Comparison of ENCODE assay signal across 20 cellular contexts in genomic region chr9:14018061-14018460, GRCh38.
DNase-seq lines count a peak whose midpoint lies in the region; ATAC-seq and TF ChIP-seq lines count a peak whose summit lies in the region.
"Had no signal": no experiment of that assay in that cellular context is flagged by ENCODE, and none has a peak within 500 bp of the region (broad histone marks: within the 10 kb centered on the region; RNA-seq: fewer than 3 reads in every experiment).

No MANE protein-coding gene starts in this region.

- H3K36me3 ChIP-seq in mesenchymal stem cell (ENCODE audit: control insufficient read depth in 1 of 2, insufficient read depth in 2 of 2, low read depth in 1 of 2, low read length in 2 of 2) = no peaks in the 10 kb centered on the region
- H3K36me3 ChIP-seq: ovary had no signal

- WGBS in mesenchymal stem cell = 80% methylated on average over 1 of the region's 2 CpGs

- POLR2A ChIA-PET in RWPE1 (lab: Yijun Ruan, JAX; ENCODE audit: low non-redundant PET) = no interaction called here

- H3K27me3 ChIP-seq in mesenchymal stem cell (ENCODE audit: control insufficient read depth in 1 of 2, insufficient read depth in 1 of 2, low read length in 2 of 2) = peaks cover 3 to 13% of the 10 kb centered on the region in 2 experiments
- H3K27me3 ChIP-seq: ovary had no signal

- no peak overlapping the region for H3K23ac ChIP-seq in mesenchymal stem cell (ENCODE audit: low read length in 2 of 2)

- H3K27ac ChIP-seq in RWPE1 = no peak overlapping the region
- H3K27ac ChIP-seq in epithelial cell of prostate = no peak overlapping the region
- H3K27ac ChIP-seq in mesenchymal stem cell (ENCODE audit: low read length, poor library complexity, severe bottlenecking) = no peak overlapping the region
- H3K27ac ChIP-seq: ovary had no signal

- no peak overlapping the region for H3K4me2 ChIP-seq in mesenchymal stem cell (ENCODE audit: low read length, poor library complexity, severe bottlenecking)
- H3K4me2 ChIP-seq: smooth muscle cell had no signal

- no peak overlapping the region for H3K14ac ChIP-seq in mesenchymal stem cell (ENCODE audit: low read length in 2 of 2)

- no peak overlapping the region for H4K91ac ChIP-seq in mesenchymal stem cell (ENCODE audit: low read length)

- no peak overlapping the region for H2AK5ac ChIP-seq in mesenchymal stem cell (ENCODE audit: low read length, severe bottlenecking)

- CTCF ChIA-PET in RWPE1 (lab: Yijun Ruan, JAX) = interaction anchor here (0.6 kb wide), 1 partner anchor 221 kb away, joined by 4 read pairs; no protein-coding TSS in a partner anchor

- ATAC-seq in GM21825 (IDR thresholded peaks at IDR 0.05; ENCODE audit: unreplicated experiment) (no peak), HG03520 (IDR thresholded peaks at IDR 0.05; ENCODE audit: unreplicated experiment) (no peak)
- ATAC-seq: activated CD4-positive, CD25-positive, alpha-beta regulatory T cell treated with anti-CD3 and anti-CD28 coated beads, Interleukin-2, amount 50 U/mL, for 24 hours; activated CD8-positive, alpha-beta memory T cell treated with anti-CD3 and anti-CD28 coated beads, Interleukin-2, amount 10 ng/mL, durations not matched to agents 7 days and 5 days; mucosa of descending colon; stimulated activated naive B cell treated with anti-CD40 and anti-IgM and Interleukin-4, amounts not matched to agents 10 μg/mL and 1 μg/mL and 100 μg/mL, for 72 hours had no signal

- H3K79me1 ChIP-seq in mesenchymal stem cell (replicated peaks; ENCODE audit: low read length, poor library complexity, severe bottlenecking) = no peaks in the 10 kb centered on the region

- no peak overlapping the region for H3K4me3 ChIP-seq in mesenchymal stem cell (ENCODE audit: insufficient read depth in 1 of 2, low read depth in 1 of 2, low read length in 2 of 2)
- H3K4me3 ChIP-seq: mucosa of descending colon, ovary, smooth muscle cell had no signal

- no peak overlapping the region for H2BK5ac ChIP-seq in mesenchymal stem cell (ENCODE audit: low read depth, low read length, poor library complexity, severe bottlenecking)

- H3K9me3 ChIP-seq in mesenchymal stem cell (ENCODE audit: control insufficient read depth, low read length) = no peaks in the 10 kb centered on the region
- H3K9me3 ChIP-seq: mucosa of descending colon, ovary had no signal

- no peak overlapping the region for H3K18ac ChIP-seq in mesenchymal stem cell (ENCODE audit: low read depth in 1 of 2, low read length in 2 of 2)

- H2AFZ ChIP-seq in mesenchymal stem cell (ENCODE audit: low read depth, low read length) = no peak overlapping the region

- no peak overlapping the region for H2BK15ac ChIP-seq in mesenchymal stem cell (ENCODE audit: low read depth, poor library complexity, severe bottlenecking)

- no peak overlapping the region for H4K8ac ChIP-seq in mesenchymal stem cell (ENCODE audit: low read length)

- H3K4ac ChIP-seq in mesenchymal stem cell (ENCODE audit: low read depth in 1 of 2, low read length in 2 of 2) = no peak overlapping the region

- no peak overlapping the region for H3K9ac ChIP-seq in mesenchymal stem cell (ENCODE audit: low read length)

- TF ChIP-seq CTCF in RWPE1 (conservative IDR thresholded peaks at IDR 0.05; ENCODE audit: low read depth) = no peak

- no peak overlapping the region for H2BK120ac ChIP-seq in mesenchymal stem cell (ENCODE audit: low read depth, low read length)

- H3K4me1 ChIP-seq in mesenchymal stem cell (ENCODE audit: control insufficient read depth, insufficient read depth, low read depth, low read length) = no peaks in the 10 kb centered on the region

- no peak overlapping the region for H2BK12ac ChIP-seq in mesenchymal stem cell (ENCODE audit: low read length in 2 of 2)

- peak; percentile 58 for DNase-seq in Daoy (ENCODE audit: low read depth)
- peak; percentile 8 for DNase-seq in RWPE1 (ENCODE audit: low spot score)
- peak; percentile 34 for DNase-seq in epithelial cell of prostate (ENCODE audit: low read depth, low spot score)
- peak; percentile 57 for DNase-seq in mesenchymal stem cell
- no peak for DNase-seq in NCI-H187 treated with DMSO at 0.1 percent for 48 hours (lab: John Stamatoyannopoulos, UW)
- DNase-seq in stimulated activated CD4-positive, alpha-beta T cell treated with anti-CD3 and anti-CD28 coated beads, Interleukin-4, amount 100 ng/mL, for 1 hour = no peak
- DNase-seq: activated CD8-positive, alpha-beta memory T cell treated with anti-CD3 and anti-CD28 coated beads, Interleukin-2, amount 10 ng/mL, durations not matched to agents 7 days and 5 days; CD8-positive, alpha-beta memory T cell; GOT3; kidney; mucosa of descending colon; NCI-H2029 treated with DMSO at 0.1 percent for 48 hours; NCI-H748 treated with DMSO at 0.1 percent for 48 hours; RPMI8226; stimulated activated naive B cell treated with anti-CD40 and anti-IgM and Interleukin-4, amounts not matched to agents 10 μg/mL and 1 μg/mL and 100 μg/mL, for 72 hours had no signal

Comparison
In these comparisons a context has a peak if more than half of its experiments do, and no peak if none do; other contexts are left out.
1. DNase-seq: peak in Daoy (single experiment), RWPE1 (single experiment), epithelial cell of prostate (single experiment) and mesenchymal stem cell (single experiment); none in NCI-H187 treated with DMSO at 0.1 percent for 48 hours (single experiment) and stimulated activated CD4-positive, alpha-beta T cell treated with anti-CD3 and anti-CD28 coated beads, Interleukin-4, amount 100 ng/mL, for 1 hour (single experiment).